Comparison of ENCODE assay signal across 18 cellular contexts in the genomic region with DNA sequence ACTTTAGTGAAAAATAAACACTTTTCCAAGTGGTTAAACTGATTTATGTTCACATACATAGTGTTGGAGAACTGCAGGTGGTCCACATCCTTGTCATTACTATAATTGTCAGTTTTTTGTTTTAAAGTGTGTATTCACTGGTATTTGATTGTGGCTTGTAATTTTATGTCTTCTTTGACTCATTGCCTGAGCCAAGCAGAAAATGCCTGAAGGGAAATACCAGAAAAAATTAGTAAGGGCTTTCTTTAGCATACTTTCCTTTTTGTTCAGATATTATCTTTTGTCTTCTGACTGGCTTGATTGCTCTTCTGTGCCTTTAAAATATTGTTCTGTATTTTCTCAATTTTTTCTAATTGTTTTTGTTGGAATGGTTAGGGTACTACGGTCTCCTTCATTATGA.
DNase-seq lines count a peak whose midpoint lies in the region; ATAC-seq, FAIRE-seq and TF ChIP-seq lines count a peak whose summit lies in the region.
"Had no signal": no experiment of that assay in that cellular context is flagged by ENCODE, and none has a peak within 500 bp of the region (broad histone marks: within the 10 kb centered on the region; RNA-seq: fewer than 3 reads in every experiment).

No MANE protein-coding gene starts in this region.

- TF ChIP-seq POLR2A in GM12878 (IDR thresholded peaks at IDR 0.05; ENCODE audit: low read depth, low read length), result no peak

- no peaks in the 10 kb centered on the region for H3K36me3 Mint-ChIP-seq in T-helper 17 cell (ENCODE audit: low read depth)
- H3K36me3 Mint-ChIP-seq: CD4-positive, alpha-beta memory T cell had no signal

- H4K20me1 ChIP-seq in GM12878 (ENCODE audit: control insufficient read depth, insufficient read depth), result no peaks in the 10 kb centered on the region

- POLR2A ChIA-PET in GM12878 (lab: Charles Lee), result no interaction called here

- FAIRE-seq in GM12878 (lab: Jason Lieb, UNC) (no peak), D721Med (lab: Jason Lieb, UNC) (no peak)

- H3K27ac ChIP-seq in GM12878 (ENCODE audit: control insufficient read depth, insufficient read depth), result no peak overlapping the region
- H3K27ac ChIP-seq: ovary, tibial artery had no signal

- H3K4me3 Mint-ChIP-seq in T-helper 17 cell, result no peak overlapping the region
- H3K4me3 Mint-ChIP-seq: CD4-positive, alpha-beta memory T cell; effector memory CD8-positive, alpha-beta T cell had no signal

- H3K4me2 ChIP-seq in GM12878 (ENCODE audit: control insufficient read depth, insufficient read depth), result no peak overlapping the region

- H2AFZ ChIP-seq in GM12878 (ENCODE audit: control insufficient read depth, low read depth, low read length), result no peak overlapping the region

- ATAC-seq in GM12878 (peak; percentile 18), HG02840 (IDR thresholded peaks at IDR 0.05; ENCODE audit: low FRiP score, unreplicated experiment) (no peak), T-helper 17 cell (no peak)
- ATAC-seq: effector memory CD8-positive, alpha-beta T cell; sciatic nerve had no signal

- CTCF ChIA-PET in GM12878 (lab: Yijun Ruan, JAX), result no interaction called here

- DNase-seq in GM04504 (ENCODE audit: low read depth) (peak; percentile 17), NCI-H2081 treated with DMSO at 0.1 percent for 48 hours (lab: John Stamatoyannopoulos, UW) (peak; percentile 6), GM12878 (ENCODE audit: low read depth, low spot score) (no peak), left kidney (ENCODE audit: low read depth, low spot score) (peak; percentile 44), T-helper 17 cell (no peak), UCSD-AML1 (lab: John Stamatoyannopoulos, UW; ENCODE audit: unreplicated experiment) (no peak), D721Med (ENCODE audit: insufficient read length, low spot score) (no peak)
- DNase-seq: activated CD4-positive, alpha-beta T cell treated with anti-CD3 and anti-CD28 coated beads, Interleukin-2, amount 50 U/mL, for 48 hours; anterior cingulate cortex; CD4-positive, alpha-beta memory T cell; effector memory CD8-positive, alpha-beta T cell; NCI-H1694; NCI-H446 treated with DMSO at 0.1 percent for 48 hours; ovary; stimulated activated naive CD4-positive, alpha-beta T cell; tibial artery had no signal

- 6% methylated on average over 1 of the region's 1 CpG for WGBS in GM12878 (ENCODE audit: insufficient coverage, insufficient replicate concordance, low lambda C conversion rate, missing lambda C conversion rate)

- in situ Hi-C loops in GM12878 (cut with MboI), result no loop called here

- no peak for TF ChIP-seq CTCF in GM12878 (IDR thresholded peaks at IDR 0.05 in 2 of 3, conservative IDR thresholded peaks at IDR 0.05 in 1 of 3; ENCODE audit: control insufficient read depth in 2 of 3, extremely low read depth in 1 of 3, insufficient read depth in 1 of 3, low read depth in 3 of 3, low read length in 3 of 3)
- TF ChIP-seq CTCF in D721Med (IDR thresholded peaks at IDR 0.05; ENCODE audit: insufficient read depth, missing control alignments), result no peak

- H3K79me2 ChIP-seq in GM12878 (ENCODE audit: control insufficient read depth, insufficient read depth, low read length), result no peaks in the 10 kb centered on the region

- no peak for TF ChIP-seq RAD21 in GM12878 (IDR thresholded peaks at IDR 0.05; ENCODE audit: insufficient read depth, low read depth, low read length)

- H3K4me1 ChIP-seq in GM12878 (ENCODE audit: control insufficient read depth, insufficient read depth, low read length), result no peaks in the 10 kb centered on the region
- H3K4me1 ChIP-seq: tibial artery had no signal

- H3K27me3 ChIP-seq in GM12878 (replicated peaks in 1 of 2; ENCODE audit: control insufficient read depth in 2 of 2, insufficient read depth in 2 of 2, low read length in 1 of 2), result no peaks in the 10 kb centered on the region
- H3K27me3 ChIP-seq: ovary, tibial artery had no signal

- RAD21 ChIA-PET in GM12878 (lab: Charles Lee; ENCODE audit: unreplicated experiment), result no interaction called here

- SMC1A ChIA-PET in GM12878 (lab: Charles Lee; ENCODE audit: uncharacterized antibody, unreplicated experiment), result no interaction called here

- intact Hi-C loops in GM12878 (cut with micrococcal nuclease; ENCODE audit: unreplicated experiment), result no loop called here

- no peak overlapping the region for H3K9ac ChIP-seq in GM12878 (ENCODE audit: control insufficient read depth, insufficient read depth, low read length)

- H3K27me3 Mint-ChIP-seq in T-helper 17 cell, result no peaks in the 10 kb centered on the region
- H3K27me3 Mint-ChIP-seq: CD4-positive, alpha-beta memory T cell; effector memory CD8-positive, alpha-beta T cell had no signal

- TF ChIP-seq EP300 in GM12878 (IDR thresholded peaks at IDR 0.05; ENCODE audit: borderline replicate concordance in 1 of 2, control insufficient read depth in 1 of 2, low read depth in 2 of 2, low read length in 2 of 2), result no peak

- H3K27ac Mint-ChIP-seq in T-helper 17 cell, result no peak overlapping the region
- H3K27ac Mint-ChIP-seq: CD4-positive, alpha-beta memory T cell; effector memory CD8-positive, alpha-beta T cell had no signal

- H3K9me3 ChIP-seq in GM12878 (replicated peaks; ENCODE audit: control insufficient read depth, insufficient read depth, low read length) (no peaks in the 10 kb centered on the region), T-helper 17 cell (ENCODE audit: control insufficient read depth, low read length, poor library complexity, severe bottlenecking) (no peaks in the 10 kb centered on the region)
- H3K9me3 ChIP-seq: ovary, tibial artery had no signal

- no peaks in the 10 kb centered on the region for H3K4me1 Mint-ChIP-seq in T-helper 17 cell
- H3K4me1 Mint-ChIP-seq: CD4-positive, alpha-beta memory T cell had no signal

- H3K36me3 ChIP-seq in GM12878 (ENCODE audit: control insufficient read depth in 2 of 2, insufficient read depth in 2 of 2, low read length in 1 of 2), result no peaks in the 10 kb centered on the region
- H3K36me3 ChIP-seq: ovary, tibial artery had no signal

- no peak overlapping the region for H3K4me3 ChIP-seq in GM12878
- H3K4me3 ChIP-seq: ovary, tibial artery had no signal

- no TSS peak for BruUV-seq in GM12878 (replicated peaks; lab: Mats Ljungman, UMichigan)

TF ChIP-seq in GM12878, 131 proteins besides CTCF, POLR2A, EP300 and RAD21:
- TF ChIP-seq SMC3 (IDR thresholded peaks at IDR 0.05; ENCODE audit: borderline replicate concordance, low read length), result no peak
- TF ChIP-seq, protein P1, sequence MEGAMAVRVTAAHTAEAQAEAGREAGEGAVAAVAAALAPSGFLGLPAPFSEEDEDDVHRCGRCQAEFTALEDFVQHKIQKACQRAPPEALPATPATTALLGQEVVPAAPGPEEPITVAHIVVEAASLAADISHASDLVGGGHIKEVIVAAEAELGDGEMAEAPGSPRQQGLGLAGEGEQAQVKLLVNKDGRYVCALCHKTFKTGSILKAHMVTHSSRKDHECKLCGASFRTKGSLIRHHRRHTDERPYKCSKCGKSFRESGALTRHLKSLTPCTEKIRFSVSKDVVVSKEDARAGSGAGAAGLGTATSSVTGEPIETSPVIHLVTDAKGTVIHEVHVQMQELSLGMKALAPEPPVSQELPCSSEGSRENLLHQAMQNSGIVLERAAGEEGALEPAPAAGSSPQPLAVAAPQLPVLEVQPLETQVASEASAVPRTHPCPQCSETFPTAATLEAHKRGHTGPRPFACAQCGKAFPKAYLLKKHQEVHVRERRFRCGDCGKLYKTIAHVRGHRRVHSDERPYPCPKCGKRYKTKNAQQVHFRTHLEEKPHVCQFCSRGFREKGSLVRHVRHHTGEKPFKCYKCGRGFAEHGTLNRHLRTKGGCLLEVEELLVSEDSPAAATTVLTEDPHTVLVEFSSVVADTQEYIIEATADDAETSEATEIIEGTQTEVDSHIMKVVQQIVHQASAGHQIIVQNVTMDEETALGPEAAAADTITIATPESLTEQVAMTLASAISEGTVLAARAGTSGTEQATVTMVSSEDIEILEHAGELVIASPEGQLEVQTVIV (IDR thresholded peaks at IDR 0.05; ENCODE audit: borderline replicate concordance, partially characterized antibody), result no peak
- no peak for TF ChIP-seq SUZ12 (IDR thresholded peaks at IDR 0.05; ENCODE audit: unreplicated experiment)
- no peak for TF ChIP-seq ATF2 (IDR thresholded peaks at IDR 0.05; ENCODE audit: low read length)
- TF ChIP-seq MEF2A (IDR thresholded peaks at IDR 0.05; ENCODE audit: insufficient read depth, low read depth, low read length), result no peak

Comparison
In these comparisons a context has a peak if more than half of its experiments do, and no peak if none do; other contexts are left out.
1. DNase-seq: peak in GM04504 (single experiment), NCI-H2081 treated with DMSO at 0.1 percent for 48 hours (single experiment) and left kidney (single experiment); none in GM12878 (single experiment), T-helper 17 cell (0 of 3), UCSD-AML1 (single experiment) and D721Med (single experiment).